In the genomic region with DNA sequence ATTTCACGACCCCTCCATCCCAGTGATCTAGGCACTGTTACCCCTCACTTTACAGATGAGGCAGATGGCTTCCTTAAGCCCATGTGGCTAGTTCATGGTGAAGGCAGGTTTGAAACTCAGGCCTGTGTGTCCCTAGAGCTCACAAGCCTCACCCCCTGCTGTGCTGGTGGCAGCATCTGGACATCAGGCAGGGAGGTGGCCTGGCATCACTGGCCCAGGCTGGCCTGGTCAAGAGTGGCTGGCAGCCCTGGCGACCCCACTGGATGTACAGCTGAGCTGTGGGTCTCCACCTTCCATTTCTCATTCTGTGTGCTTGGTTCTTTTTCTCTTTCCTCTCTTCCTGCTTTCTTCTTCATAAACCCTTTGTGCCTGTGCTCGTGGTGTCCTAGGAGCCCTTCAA, we compare ENCODE assay signal across 25 cellular contexts. TPM values are rescaled to one million over a fixed set of nuclear protein-coding genes. Genes with fewer than 3 reads are reported as not detected.
DNase-seq lines count a peak whose midpoint lies in the region; ATAC-seq, FAIRE-seq and TF ChIP-seq lines count a peak whose summit lies in the region.
"Had no signal": no experiment of that assay in that cellular context is flagged by ENCODE, and none has a peak within 500 bp of the region (broad histone marks: within the 10 kb centered on the region; RNA-seq: fewer than 3 reads in every experiment).

No MANE protein-coding gene starts in this region.

- no peak for TF ChIP-seq EP300 in GM12878 (IDR thresholded peaks at IDR 0.05; ENCODE audit: borderline replicate concordance in 1 of 2, control insufficient read depth in 1 of 2, low read depth in 2 of 2, low read length in 2 of 2)

- no peaks in the 10 kb centered on the region for H3K9me3 ChIP-seq in GM12878 (replicated peaks; ENCODE audit: control insufficient read depth, insufficient read depth, low read length)
- H3K9me3 ChIP-seq: heart left ventricle, testis had no signal

- POLR2A ChIA-PET in GM12878 (lab: Charles Lee): no interaction called here

- ATAC-seq in activated CD8-positive, alpha-beta memory T cell treated with anti-CD3 and anti-CD28 coated beads, Interleukin-2, amount 10 ng/mL, durations not matched to agents 7 days and 5 days: no peak
- ATAC-seq in GM12878 (no peak), GM18502 (IDR thresholded peaks at IDR 0.05; ENCODE audit: poor library complexity, unreplicated experiment) (no peak)
- ATAC-seq in stimulated activated memory B cell treated with anti-CD40 and anti-IgM and Interleukin-4, amounts not matched to agents 10 μg/mL and 1 μg/mL and 100 μg/mL, for 72 hours: no peak
- ATAC-seq: esophagus mucosa, heart left ventricle had no signal

- H3K79me2 ChIP-seq in GM12878 (ENCODE audit: control insufficient read depth, insufficient read depth, low read length): no peaks in the 10 kb centered on the region

- no peak for TF ChIP-seq CTCF in GM12878 (IDR thresholded peaks at IDR 0.05 in 2 of 3, conservative IDR thresholded peaks at IDR 0.05 in 1 of 3; ENCODE audit: control insufficient read depth in 2 of 3, extremely low read depth in 1 of 3, insufficient read depth in 1 of 3, low read depth in 3 of 3, low read length in 3 of 3)

- no peaks in the 10 kb centered on the region for H3K9me3 Mint-ChIP-seq in activated CD8-positive, alpha-beta memory T cell treated with anti-CD3 and anti-CD28 coated beads, Interleukin-2, amount 10 ng/mL, durations not matched to agents 7 days and 5 days (ENCODE audit: low read depth)
- no peaks in the 10 kb centered on the region for H3K9me3 Mint-ChIP-seq in stimulated activated memory B cell treated with anti-CD40 and anti-IgM and Interleukin-4, amounts not matched to agents 10 μg/mL and 1 μg/mL and 100 μg/mL, for 72 hours
- H3K9me3 Mint-ChIP-seq: endodermal cell; T-helper 2 cell treated with Interferon-gamma antibody and Interleukin-4, amounts not matched to agents 5 μg/mL and 100 μg/mL, for 36 hours had no signal

- intact Hi-C loops in GM12878 (cut with micrococcal nuclease; ENCODE audit: unreplicated experiment): no loop called here

- H3K27ac Mint-ChIP-seq in activated CD8-positive, alpha-beta memory T cell treated with anti-CD3 and anti-CD28 coated beads, Interleukin-2, amount 10 ng/mL, durations not matched to agents 7 days and 5 days: no peak overlapping the region
- H3K27ac Mint-ChIP-seq in stimulated activated memory B cell treated with anti-CD40 and anti-IgM and Interleukin-4, amounts not matched to agents 10 μg/mL and 1 μg/mL and 100 μg/mL, for 72 hours: peak overlapping the region; percentile 11
- H3K27ac Mint-ChIP-seq: activated naive CD8-positive, alpha-beta T cell; endodermal cell; T-helper 2 cell treated with Interferon-gamma antibody and Interleukin-4, amounts not matched to agents 5 μg/mL and 100 μg/mL, for 36 hours had no signal

- H3K4me1 Mint-ChIP-seq in activated CD8-positive, alpha-beta memory T cell treated with anti-CD3 and anti-CD28 coated beads, Interleukin-2, amount 10 ng/mL, durations not matched to agents 7 days and 5 days: no peaks in the 10 kb centered on the region
- no peaks in the 10 kb centered on the region for H3K4me1 Mint-ChIP-seq in stimulated activated memory B cell treated with anti-CD40 and anti-IgM and Interleukin-4, amounts not matched to agents 10 μg/mL and 1 μg/mL and 100 μg/mL, for 72 hours

- H3K27me3 ChIP-seq in GM12878 (replicated peaks in 1 of 2; ENCODE audit: control insufficient read depth in 2 of 2, insufficient read depth in 2 of 2, low read length in 1 of 2) (no peaks in the 10 kb centered on the region), layer of hippocampus (ENCODE audit: control insufficient read depth, insufficient read depth, low read length) (no peaks in the 10 kb centered on the region)
- H3K27me3 ChIP-seq: heart left ventricle, testis had no signal

- no peaks in the 10 kb centered on the region for H3K27me3 Mint-ChIP-seq in activated CD8-positive, alpha-beta memory T cell treated with anti-CD3 and anti-CD28 coated beads, Interleukin-2, amount 10 ng/mL, durations not matched to agents 7 days and 5 days
- H3K27me3 Mint-ChIP-seq in stimulated activated memory B cell treated with anti-CD40 and anti-IgM and Interleukin-4, amounts not matched to agents 10 μg/mL and 1 μg/mL and 100 μg/mL, for 72 hours: no peaks in the 10 kb centered on the region
- H3K27me3 Mint-ChIP-seq: activated naive CD8-positive, alpha-beta T cell had no signal

- in situ Hi-C loops in GM12878 (cut with MboI): no loop called here

- peak; percentile 33 for DNase-seq in activated CD8-positive, alpha-beta memory T cell treated with anti-CD3 and anti-CD28 coated beads for 24 hours
- DNase-seq in activated CD8-positive, alpha-beta memory T cell treated with anti-CD3 and anti-CD28 coated beads, Interleukin-2, amount 10 ng/mL, durations not matched to agents 7 days and 5 days: no peak
- no peak for DNase-seq in GM12878 (ENCODE audit: low read depth, low spot score)
- DNase-seq in C1 segment of cervical spinal cord (lab: John Stamatoyannopoulos, UW): no peak
- DNase-seq in germinal center (ENCODE audit: low spot score): no peak
- DNase-seq: activated CD4-positive, alpha-beta T cell treated with anti-CD3 and anti-CD28 coated beads for 1 hour; cortex of kidney; endodermal cell; heart left ventricle; IMR-90; MV-4-11; NCI-H146; NCI-H345; NCI-H69; SHP77 treated with DMSO at 0.1 percent for 48 hours; stimulated activated naive CD4-positive, alpha-beta T cell treated with Interleukin-2 at 50 U/mL for 16 hours; testis had no signal

- no peak overlapping the region for H3K4me3 Mint-ChIP-seq in activated CD8-positive, alpha-beta memory T cell treated with anti-CD3 and anti-CD28 coated beads, Interleukin-2, amount 10 ng/mL, durations not matched to agents 7 days and 5 days
- H3K4me3 Mint-ChIP-seq in stimulated activated memory B cell treated with anti-CD40 and anti-IgM and Interleukin-4, amounts not matched to agents 10 μg/mL and 1 μg/mL and 100 μg/mL, for 72 hours: no peak overlapping the region
- H3K4me3 Mint-ChIP-seq: activated naive CD8-positive, alpha-beta T cell; endodermal cell; T-helper 2 cell treated with Interferon-gamma antibody and Interleukin-4, amounts not matched to agents 5 μg/mL and 100 μg/mL, for 36 hours had no signal

- 98% methylated on average over 3 of the region's 3 CpGs for WGBS in GM12878 (ENCODE audit: insufficient coverage, insufficient replicate concordance, low lambda C conversion rate, missing lambda C conversion rate)

- RAD21 ChIA-PET in GM12878 (lab: Charles Lee; ENCODE audit: unreplicated experiment): no interaction called here

- H3K36me3 Mint-ChIP-seq in activated CD8-positive, alpha-beta memory T cell treated with anti-CD3 and anti-CD28 coated beads, Interleukin-2, amount 10 ng/mL, durations not matched to agents 7 days and 5 days: peaks cover 9% of the 10 kb centered on the region
- H3K36me3 Mint-ChIP-seq in stimulated activated memory B cell treated with anti-CD40 and anti-IgM and Interleukin-4, amounts not matched to agents 10 μg/mL and 1 μg/mL and 100 μg/mL, for 72 hours: peaks cover 70% of the 10 kb centered on the region

- no peaks in the 10 kb centered on the region for H4K20me1 ChIP-seq in GM12878 (ENCODE audit: control insufficient read depth, insufficient read depth)

- SMC1A ChIA-PET in GM12878 (lab: Charles Lee; ENCODE audit: uncharacterized antibody, unreplicated experiment): no interaction called here

- H3K27ac ChIP-seq in GM12878 (ENCODE audit: control insufficient read depth, insufficient read depth) (no peak overlapping the region), layer of hippocampus (ENCODE audit: low read depth, low read length) (peak overlapping the region; percentile 13)
- H3K27ac ChIP-seq: heart left ventricle, testis had no signal

- no peak overlapping the region for H3K4me2 ChIP-seq in GM12878 (ENCODE audit: control insufficient read depth, insufficient read depth)

- BruUV-seq in GM12878 (replicated peaks; lab: Mats Ljungman, UMichigan): no TSS peak

- 0 out of 2 replicates have a peak, but pooled peaks have one; percentile 20 for TF ChIP-seq POLR2A in GM12878 (IDR thresholded peaks at IDR 0.05; ENCODE audit: low read depth, low read length)

- CTCF ChIA-PET in activated CD8-positive, alpha-beta memory T cell treated with anti-CD3 and anti-CD28 coated beads, Interleukin-2, amount 10 ng/mL, durations not matched to agents 7 days and 5 days (lab: Charles Lee): no interaction called here
- CTCF ChIA-PET in GM12878 (lab: Yijun Ruan, JAX): no interaction called here

- no peaks in the 10 kb centered on the region for H3K4me1 ChIP-seq in GM12878 (ENCODE audit: control insufficient read depth, insufficient read depth, low read length)
- H3K4me1 ChIP-seq: heart left ventricle, testis had no signal

- TF ChIP-seq RAD21 in GM12878 (IDR thresholded peaks at IDR 0.05; ENCODE audit: insufficient read depth, low read depth, low read length): no peak

- FAIRE-seq in GM12878 (lab: Jason Lieb, UNC): no peak
- FAIRE-seq: A204.1, bronchial epithelial cell had no signal

- H3K36me3 ChIP-seq in GM12878 (ENCODE audit: control insufficient read depth in 2 of 2, insufficient read depth in 2 of 2, low read length in 1 of 2): peaks cover 39 to 61% of the 10 kb centered on the region in 2 experiments

- H2AFZ ChIP-seq in GM12878 (ENCODE audit: control insufficient read depth, low read depth, low read length): no peak overlapping the region

- no peak overlapping the region for H3K9ac ChIP-seq in GM12878 (ENCODE audit: control insufficient read depth, insufficient read depth, low read length)

- H3K4me3 ChIP-seq in GM12878: no peak overlapping the region
- H3K4me3 ChIP-seq: heart left ventricle, testis had no signal

TF ChIP-seq in GM12878, 131 proteins besides CTCF, POLR2A, EP300 and RAD21 (continues in another document):
- TF ChIP-seq IKZF2 (IDR thresholded peaks at IDR 0.05) (no peak), HCFC1 (IDR thresholded peaks at IDR 0.05; ENCODE audit: low read length) (no peak)

RNA-seq across cellular contexts. Expression of gene BOLA3, which starts 56.3 kb away (rescaled TPM):
- total RNA-seq in activated CD8-positive, alpha-beta memory T cell treated with anti-CD3 and anti-CD28 coated beads, Interleukin-2, amount 10 ng/mL, durations not matched to agents 7 days and 5 days: 10 to 100 TPM; 69.5 to 76.1 TPM
- 4.2 and 7.9 TPM in 2 replicates for total RNA-seq in GM12878 (2013; cell fraction: nucleolus; rRNA removed)
- total RNA-seq in GM12878 (2014; rRNA removed) (70.3 and 82.6 TPM in 2 replicates), GM12878 (2014; rRNA removed; fragmentation: Illumina TruSeq; extraction: Trizol) (71.6 and 81.1 TPM in 2 replicates), GM12878 (2021) (62.6 and 63.5 TPM in 2 replicates)
- polyA plus RNA-seq in GM12878 (2011; ENCODE audit: low read depth): 23.1 TPM
- polyA plus RNA-seq in GM12878 (2011; rRNA removed) (65.6 and 92.7 TPM in 2 replicates), GM12878 (2014; fragmentation: Illumina TruSeq; extraction: Trizol) (40.0 and 109 TPM in 2 replicates), GM12878 (2014; fragmentation: Nextera tagmentation; extraction: Ambion mirVana) (100 to 1,000 TPM; 164 to 168 TPM), GM12878 (2014; rRNA removed) (102 and 158 TPM in 2 replicates), GM12878 (2016; fragmentation: Nextera tagmentation; extraction: Ambion mirVana) (100 to 1,000 TPM; 283 to 300 TPM)
- polyA plus RNA-seq in GM12878 (2011; cell fraction: cytosol; rRNA removed): 36.2 and 49.5 TPM in 2 replicates
- polyA plus RNA-seq in GM12878 (2011; cell fraction: nucleus; rRNA removed): 14.5 and 17.1 TPM in 2 replicates
- polyA plus RNA-seq in GM12878 (2012): 68.9 and 75.8 TPM in 2 replicates
- polyA minus RNA-seq in GM12878 (2011; rRNA and poly(A)+ RNA removed): 9.3 and 9.9 TPM in 2 replicates
- polyA minus RNA-seq in GM12878 (2011; cell fraction: cytosol; rRNA and poly(A)+ RNA removed): 9.0 and 10.6 TPM in 2 replicates
- 5.1 and 7.7 TPM in 2 replicates for polyA minus RNA-seq in GM12878 (2011; cell fraction: nucleus; rRNA and poly(A)+ RNA removed)
